Comparison of ENCODE assay signal across 9 cellular contexts in genomic region chr16:20300312-20301097, GRCh38. TPM values are rescaled to one million over a fixed set of nuclear protein-coding genes. Genes with fewer than 3 reads are reported as not detected.
A peak's percentile ranks its signal among the peaks of the same experiment; 100 is the strongest.
DNase-seq lines count a peak whose midpoint lies in the region; ATAC-seq and TF ChIP-seq lines count a peak whose summit lies in the region.
"Had no signal": no experiment of that assay in that cellular context is flagged by ENCODE, and none has a peak within 500 bp of the region (broad histone marks: within the 10 kb centered on the region; RNA-seq: fewer than 3 reads in every experiment).

No MANE protein-coding gene starts in this region.

- H3K4me3 Mint-ChIP-seq in stimulated activated naive CD8-positive, alpha-beta T cell treated with anti-CD3 and anti-CD28 coated beads, Interleukin-15, amount 100 ng/mL, for 72 hours: no peak overlapping the region

- H3K36me3 ChIP-seq in breast epithelium: no peaks in the 10 kb centered on the region

- H3K9me3 Mint-ChIP-seq in stimulated activated naive CD8-positive, alpha-beta T cell treated with anti-CD3 and anti-CD28 coated beads, Interleukin-15, amount 100 ng/mL, for 72 hours: no peaks in the 10 kb centered on the region

- ATAC-seq in GM19043 (IDR thresholded peaks at IDR 0.05; ENCODE audit: low read depth, unreplicated experiment) (peak; percentile 64), GM21619 (IDR thresholded peaks at IDR 0.05; ENCODE audit: unreplicated experiment) (no peak)
- ATAC-seq in stimulated activated naive CD8-positive, alpha-beta T cell treated with anti-CD3 and anti-CD28 coated beads, Interleukin-15, amount 100 ng/mL, for 72 hours: peak; percentile 69

- intact Hi-C loops in breast epithelium (cut with DNase I; ENCODE audit: low total_unique reads): no loop called here

- no peaks in the 10 kb centered on the region for H3K4me1 Mint-ChIP-seq in stimulated activated naive CD8-positive, alpha-beta T cell treated with anti-CD3 and anti-CD28 coated beads, Interleukin-15, amount 100 ng/mL, for 72 hours

- H3K9me3 ChIP-seq in breast epithelium: no peaks in the 10 kb centered on the region

- no peak overlapping the region for H3K4me3 ChIP-seq in breast epithelium
- H3K4me3 ChIP-seq: SK-N-MC had no signal

- TF ChIP-seq CTCF in breast epithelium (IDR thresholded peaks at IDR 0.05): peak; percentile 10 to 51 (median 49)

- DNase-seq in CMK (ENCODE audit: low read depth) (peak; percentile 17), M059J (ENCODE audit: low read depth) (peak; percentile 62), SHP77 (lab: John Stamatoyannopoulos, UW) (peak; percentile 88 to 90), breast epithelium (ENCODE audit: low spot score in 2 of 2) (peak in 1 of 2 donors; percentile 56), left kidney (ENCODE audit: low read depth, low spot score) (peak; percentile 79)
- peak; percentile 31 to 33 for DNase-seq in stimulated activated naive CD8-positive, alpha-beta T cell treated with anti-CD3 and anti-CD28 coated beads, Interleukin-15, amount 100 ng/mL, for 72 hours

- TF ChIP-seq POLR2A in breast epithelium (IDR thresholded peaks at IDR 0.05): no peak

- no peaks in the 10 kb centered on the region for H3K4me1 ChIP-seq in breast epithelium

- H3K27me3 Mint-ChIP-seq in stimulated activated naive CD8-positive, alpha-beta T cell treated with anti-CD3 and anti-CD28 coated beads, Interleukin-15, amount 100 ng/mL, for 72 hours: peaks cover 9% of the 10 kb centered on the region

- H3K27me3 ChIP-seq in breast epithelium: no peaks in the 10 kb centered on the region

- H3K27ac Mint-ChIP-seq in stimulated activated naive CD8-positive, alpha-beta T cell treated with anti-CD3 and anti-CD28 coated beads, Interleukin-15, amount 100 ng/mL, for 72 hours: no peak overlapping the region

- H3K27ac ChIP-seq in breast epithelium: no peak overlapping the region
- H3K27ac ChIP-seq: SK-N-MC had no signal

RNA-seq across cellular contexts. Expression of gene GP2, which starts 26.8 kb away (rescaled TPM):
- total RNA-seq in M059J (2014; rRNA removed; shearing (Covaris generic)): not detected in 2 replicates
- total RNA-seq in breast epithelium: 1 to 10 TPM in 2 of 3 donors, not detected in 1; 1.3 to 1.9 TPM

RNA-seq across cellular contexts. Expression of gene UMOD, which starts 52.0 kb away (rescaled TPM):
- total RNA-seq in M059J (2014; rRNA removed; shearing (Covaris generic)): not detected in 2 replicates
- not detected for total RNA-seq in breast epithelium
